ENCODE assay signal across 24 cellular contexts in the genomic region with DNA sequence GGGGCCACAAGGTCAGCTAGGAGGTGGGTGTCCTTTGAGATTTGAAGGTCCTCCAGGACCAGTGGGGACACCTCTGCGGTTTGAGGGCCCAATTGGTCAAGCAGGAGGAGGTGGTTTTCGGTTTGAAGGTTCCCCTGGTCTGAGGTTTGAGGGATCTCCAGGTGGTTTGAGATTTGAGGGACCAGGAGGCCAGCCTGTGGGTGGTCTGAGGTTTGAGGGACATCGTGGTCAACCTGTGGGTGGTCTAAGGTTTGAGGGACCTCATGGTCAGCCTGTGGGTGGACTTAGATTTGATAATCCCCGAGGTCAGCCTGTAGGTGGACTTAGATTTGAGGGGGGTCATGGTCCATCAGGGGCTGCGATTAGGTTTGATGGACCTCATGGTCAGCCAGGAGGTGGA. TPM values are rescaled to one million over a fixed set of nuclear protein-coding genes. Genes with fewer than 3 reads are reported as not detected.
DNase-seq lines count a peak whose midpoint lies in the region; ATAC-seq and TF ChIP-seq lines count a peak whose summit lies in the region.
"Had no signal": no experiment of that assay in that cellular context is flagged by ENCODE, and none has a peak within 500 bp of the region (broad histone marks: within the 10 kb centered on the region; RNA-seq: fewer than 3 reads in every experiment).

No MANE protein-coding gene starts in this region.

- H3K27ac ChIP-seq in DOHH2 (ENCODE audit: low read depth, low read length) (no peak overlapping the region), VCaP (peak overlapping the region; percentile 66; the same call in 1 of the 2 replicates), hepatocyte (no peak overlapping the region)
- H3K27ac ChIP-seq: coronary artery, lower lobe of right lung, pancreas, uterus had no signal

- no peak for ATAC-seq in naive thymus-derived CD8-positive, alpha-beta T cell
- no peak for ATAC-seq in GM21576 (IDR thresholded peaks at IDR 0.05; ENCODE audit: unreplicated experiment)
- ATAC-seq: lower lobe of right lung had no signal

- no peak for DNase-seq in activated CD4-positive, alpha-beta memory T cell treated with anti-CD3 and anti-CD28 coated beads, Interleukin-2, amount 10 ng/mL, durations not matched to agents 7 days and 5 days
- DNase-seq in activated CD4-positive, alpha-beta memory T cell treated with anti-CD3 and anti-CD28 coated beads for 36 hours = no peak
- DNase-seq in naive thymus-derived CD8-positive, alpha-beta T cell = no peak
- DNase-seq in NOMO-1 treated with dmso at 0.1 percent for 144 hours (lab: John Stamatoyannopoulos, UW; ENCODE audit: unreplicated experiment) (no peak), hepatocyte (ENCODE audit: low spot score) (no peak)
- DNase-seq: activated CD4-positive, alpha-beta T cell treated with anti-CD3 and anti-CD28 coated beads, Interleukin-2, amount 10 ng/mL, durations not matched to agents 7 days and 5 days; activated naive CD4-positive, alpha-beta T cell treated with anti-CD3 and anti-CD28 coated beads, Interleukin-2, amount 50 U/mL, for 16 hours; CD4-positive, alpha-beta memory T cell; DMS79; hypothalamus; islet precursor cell; KBM-7; lower lobe of right lung; NCI-H187 treated with DMSO at 0.1 percent for 48 hours; NCI-H345; RPMI8226; stimulated activated CD4-positive, alpha-beta T cell treated with anti-CD3 and anti-CD28 coated beads, Interleukin-1b, Interleukin-23, amount 100 ng/mL, for 48 hours; uterus had no signal

- H3K27ac Mint-ChIP-seq in activated CD4-positive, alpha-beta memory T cell treated with anti-CD3 and anti-CD28 coated beads, Interleukin-2, amount 10 ng/mL, durations not matched to agents 7 days and 5 days = peak overlapping the region; percentile 31
- no peak overlapping the region for H3K27ac Mint-ChIP-seq in activated CD4-positive, alpha-beta memory T cell treated with anti-CD3 and anti-CD28 coated beads for 36 hours
- H3K27ac Mint-ChIP-seq in naive thymus-derived CD8-positive, alpha-beta T cell = peak overlapping the region in 7 of 10 donors; percentile 0 to 69 (median 50)
- H3K27ac Mint-ChIP-seq: activated CD4-positive, alpha-beta T cell treated with anti-CD3 and anti-CD28 coated beads, Interleukin-2, amount 10 ng/mL, durations not matched to agents 7 days and 5 days had no signal

- H3K4me3 Mint-ChIP-seq in activated CD4-positive, alpha-beta memory T cell treated with anti-CD3 and anti-CD28 coated beads, Interleukin-2, amount 10 ng/mL, durations not matched to agents 7 days and 5 days = no peak overlapping the region
- H3K4me3 Mint-ChIP-seq in activated CD4-positive, alpha-beta memory T cell treated with anti-CD3 and anti-CD28 coated beads for 36 hours = no peak overlapping the region
- peak overlapping the region in 9 of 10 donors; percentile 7 to 84 (median 59) for H3K4me3 Mint-ChIP-seq in naive thymus-derived CD8-positive, alpha-beta T cell
- H3K4me3 Mint-ChIP-seq: activated CD4-positive, alpha-beta T cell treated with anti-CD3 and anti-CD28 coated beads, Interleukin-2, amount 10 ng/mL, durations not matched to agents 7 days and 5 days; brain had no signal

- H3K36me3 Mint-ChIP-seq in activated CD4-positive, alpha-beta memory T cell treated with anti-CD3 and anti-CD28 coated beads, Interleukin-2, amount 10 ng/mL, durations not matched to agents 7 days and 5 days (ENCODE audit: low read depth) = peaks cover 86% of the 10 kb centered on the region
- peaks cover 73% of the 10 kb centered on the region for H3K36me3 Mint-ChIP-seq in activated CD4-positive, alpha-beta memory T cell treated with anti-CD3 and anti-CD28 coated beads for 36 hours
- H3K36me3 Mint-ChIP-seq in naive thymus-derived CD8-positive, alpha-beta T cell = peaks cover 39 to 90% (median 54%) of the 10 kb centered on the region in 3 donors

- no peaks in the 10 kb centered on the region for H3K9me3 Mint-ChIP-seq in activated CD4-positive, alpha-beta memory T cell treated with anti-CD3 and anti-CD28 coated beads, Interleukin-2, amount 10 ng/mL, durations not matched to agents 7 days and 5 days
- no peaks in the 10 kb centered on the region for H3K9me3 Mint-ChIP-seq in activated CD4-positive, alpha-beta memory T cell treated with anti-CD3 and anti-CD28 coated beads for 36 hours
- peaks cover 0 to 11% (median 0%) of the 10 kb centered on the region in 9 donors for H3K9me3 Mint-ChIP-seq in naive thymus-derived CD8-positive, alpha-beta T cell
- H3K9me3 Mint-ChIP-seq: activated CD4-positive, alpha-beta T cell treated with anti-CD3 and anti-CD28 coated beads, Interleukin-2, amount 10 ng/mL, durations not matched to agents 7 days and 5 days had no signal

- no peak overlapping the region for H2AFZ ChIP-seq in hepatocyte

- no peak for TF ChIP-seq CTCF in DOHH2 (IDR thresholded peaks at IDR 0.05; ENCODE audit: low read depth, low read length, poor library complexity, severe bottlenecking)
- TF ChIP-seq CTCF in VCaP (conservative IDR thresholded peaks at IDR 0.05) = no peak
- no peak for TF ChIP-seq CTCF in hepatocyte (IDR thresholded peaks at IDR 0.05; ENCODE audit: poor library complexity)

- H3K4me3 ChIP-seq in DOHH2 (ENCODE audit: low read length) (peak overlapping the region; percentile 48), hepatocyte (no peak overlapping the region)
- H3K4me3 ChIP-seq: lower lobe of right lung, pancreas, uterus had no signal

- no peaks in the 10 kb centered on the region for H3K9me2 ChIP-seq in DOHH2 (replicated peaks; ENCODE audit: control insufficient read depth, low read length)
- no peaks in the 10 kb centered on the region for H3K9me2 ChIP-seq in hepatocyte (replicated peaks; ENCODE audit: insufficient read depth)

- H3K79me2 ChIP-seq in DOHH2 (ENCODE audit: control insufficient read depth, low read length) (peaks cover 100% of the 10 kb centered on the region), hepatocyte (peaks cover 98% of the 10 kb centered on the region)

- intact Hi-C loops in activated CD4-positive, alpha-beta memory T cell treated with anti-CD3 and anti-CD28 coated beads for 36 hours (cut with micrococcal nuclease) = no loop called here

- 99% methylated on average over 5 of the region's 5 CpGs for WGBS in hepatocyte (ENCODE audit: low lambda C conversion rate, missing lambda C conversion rate)

- peaks cover 78% of the 10 kb centered on the region for H3K4me1 Mint-ChIP-seq in activated CD4-positive, alpha-beta memory T cell treated with anti-CD3 and anti-CD28 coated beads, Interleukin-2, amount 10 ng/mL, durations not matched to agents 7 days and 5 days
- H3K4me1 Mint-ChIP-seq in activated CD4-positive, alpha-beta memory T cell treated with anti-CD3 and anti-CD28 coated beads for 36 hours (ENCODE audit: low read depth) = peaks cover 75% of the 10 kb centered on the region
- H3K4me1 Mint-ChIP-seq in naive thymus-derived CD8-positive, alpha-beta T cell = peaks cover 31 to 89% (median 80%) of the 10 kb centered on the region in 4 donors

- H3K36me3 ChIP-seq in DOHH2 (ENCODE audit: control insufficient read depth, low read length) = peaks cover 96% of the 10 kb centered on the region
- H3K36me3 ChIP-seq in hepatocyte (replicated peaks; ENCODE audit: insufficient read depth, low read depth) = peaks cover 16% of the 10 kb centered on the region
- H3K36me3 ChIP-seq: uterus had no signal

- H3K4me2 ChIP-seq in DOHH2 (ENCODE audit: low read length) = peak overlapping the region; percentile 54
- H3K4me2 ChIP-seq in hepatocyte = no peak overlapping the region

- H3K9me3 ChIP-seq in DOHH2 (ENCODE audit: control insufficient read depth, insufficient read depth, low read length) = no peaks in the 10 kb centered on the region
- no peaks in the 10 kb centered on the region for H3K9me3 ChIP-seq in hepatocyte (ENCODE audit: low read depth)
- H3K9me3 ChIP-seq: lower lobe of right lung, pancreas, uterus had no signal

- POLR2A ChIA-PET in activated CD4-positive, alpha-beta memory T cell treated with anti-CD3 and anti-CD28 coated beads, Interleukin-2, amount 10 ng/mL, durations not matched to agents 7 days and 5 days (lab: Charles Lee) = interaction anchor here (1.7 to 1.9 kb wide), 2 partner anchors 9 to 12 kb away, joined by 6 to 7 read pairs; partner anchors contain the start of gene PCF11
- POLR2A ChIA-PET in activated CD4-positive, alpha-beta memory T cell treated with anti-CD3 and anti-CD28 coated beads for 36 hours (lab: Charles Lee) = interaction anchor here (1.4 kb wide), 1 partner anchor 12 kb away, joined by 4 read pairs; the partner anchor contains the start of gene PCF11
- POLR2A ChIA-PET in naive thymus-derived CD8-positive, alpha-beta T cell (lab: Charles Lee) = interaction anchor here (1.8 to 2.0 kb wide), 2 partner anchors 9 to 13 kb away, joined by 5 to 15 read pairs; no protein-coding TSS in a partner anchor

- no peaks in the 10 kb centered on the region for H3K27me3 Mint-ChIP-seq in activated CD4-positive, alpha-beta memory T cell treated with anti-CD3 and anti-CD28 coated beads, Interleukin-2, amount 10 ng/mL, durations not matched to agents 7 days and 5 days
- no peaks in the 10 kb centered on the region for H3K27me3 Mint-ChIP-seq in activated CD4-positive, alpha-beta memory T cell treated with anti-CD3 and anti-CD28 coated beads for 36 hours
- no peaks in the 10 kb centered on the region for H3K27me3 Mint-ChIP-seq in naive thymus-derived CD8-positive, alpha-beta T cell
- H3K27me3 Mint-ChIP-seq: activated CD4-positive, alpha-beta T cell treated with anti-CD3 and anti-CD28 coated beads, Interleukin-2, amount 10 ng/mL, durations not matched to agents 7 days and 5 days; brain; CD4-positive, alpha-beta memory T cell had no signal

- CTCF ChIA-PET in activated CD4-positive, alpha-beta memory T cell treated with anti-CD3 and anti-CD28 coated beads, Interleukin-2, amount 10 ng/mL, durations not matched to agents 7 days and 5 days (lab: Charles Lee) = no interaction called here
- CTCF ChIA-PET in activated CD4-positive, alpha-beta memory T cell treated with anti-CD3 and anti-CD28 coated beads for 36 hours (lab: Charles Lee) = no interaction called here

- H3K4me1 ChIP-seq in DOHH2 (ENCODE audit: control insufficient read depth, low read length) (peaks cover 72% of the 10 kb centered on the region), hepatocyte (ENCODE audit: insufficient read depth) (peaks cover 27% of the 10 kb centered on the region)

- H4K20me1 ChIP-seq in DOHH2 (ENCODE audit: control insufficient read depth, insufficient read depth, low read depth, low read length) (peaks cover 47% of the 10 kb centered on the region), hepatocyte (ENCODE audit: insufficient read depth, poor library complexity, severe bottlenecking) (peaks cover 53% of the 10 kb centered on the region)

- peaks cover 10% of the 10 kb centered on the region for H3F3A ChIP-seq in DOHH2 (ENCODE audit: control insufficient read depth, insufficient read depth)

- no peaks in the 10 kb centered on the region for H3K27me3 ChIP-seq in DOHH2 (ENCODE audit: control insufficient read depth, low read length)
- H3K27me3 ChIP-seq in hepatocyte = no peaks in the 10 kb centered on the region
- H3K27me3 ChIP-seq: pancreas, uterus had no signal

RNA-seq across cellular contexts. Expression of gene PCF11, which starts 11.8 kb away (rescaled TPM):
- 10 to 100 TPM; 74.6 to 80.0 TPM for total RNA-seq in activated CD4-positive, alpha-beta memory T cell treated with anti-CD3 and anti-CD28 coated beads, Interleukin-2, amount 10 ng/mL, durations not matched to agents 7 days and 5 days
- total RNA-seq in activated CD4-positive, alpha-beta memory T cell treated with anti-CD3 and anti-CD28 coated beads for 36 hours = 10 to 100 TPM; 46.8 to 47.9 TPM
- total RNA-seq in naive thymus-derived CD8-positive, alpha-beta T cell = 100 to 1,000 TPM; 199 TPM
- polyA plus RNA-seq in naive thymus-derived CD8-positive, alpha-beta T cell = 10 to 100 TPM; 22.5 to 33.6 (median 28.1) TPM
- 52.3 and 60.4 TPM in 2 replicates for total RNA-seq in hepatocyte
- 15.2 TPM in 2 replicates for polyA plus RNA-seq in hepatocyte

RNA-seq across cellular contexts. Expression of gene ANKRD42, which starts 24.8 kb away (rescaled TPM):
- total RNA-seq in activated CD4-positive, alpha-beta memory T cell treated with anti-CD3 and anti-CD28 coated beads, Interleukin-2, amount 10 ng/mL, durations not matched to agents 7 days and 5 days = 1 to 10 TPM; 1.7 TPM
- total RNA-seq in activated CD4-positive, alpha-beta memory T cell treated with anti-CD3 and anti-CD28 coated beads for 36 hours = 1 to 10 TPM; 3.8 to 5.4 TPM
- total RNA-seq in naive thymus-derived CD8-positive, alpha-beta T cell = 1 to 10 TPM; 8.1 to 8.3 TPM
- polyA plus RNA-seq in naive thymus-derived CD8-positive, alpha-beta T cell = 1 to 10 TPM; 3.4 to 6.5 (median 5.5) TPM
- total RNA-seq in hepatocyte = 8.3 and 9.2 TPM in 2 replicates
- polyA plus RNA-seq in hepatocyte = 9.5 and 9.7 TPM in 2 replicates

Comparison
In these comparisons a context has a peak if more than half of its experiments do, and no peak if none do; other contexts are left out.
1. H3K4me3 Mint-ChIP-seq: peak in naive thymus-derived CD8-positive, alpha-beta T cell (9 of 10); none in activated CD4-positive, alpha-beta memory T cell treated with anti-CD3 and anti-CD28 coated beads, Interleukin-2, amount 10 ng/mL, durations not matched to agents 7 days and 5 days (single experiment) and activated CD4-positive, alpha-beta memory T cell treated with anti-CD3 and anti-CD28 coated beads for 36 hours (single experiment).